In the genomic region with DNA sequence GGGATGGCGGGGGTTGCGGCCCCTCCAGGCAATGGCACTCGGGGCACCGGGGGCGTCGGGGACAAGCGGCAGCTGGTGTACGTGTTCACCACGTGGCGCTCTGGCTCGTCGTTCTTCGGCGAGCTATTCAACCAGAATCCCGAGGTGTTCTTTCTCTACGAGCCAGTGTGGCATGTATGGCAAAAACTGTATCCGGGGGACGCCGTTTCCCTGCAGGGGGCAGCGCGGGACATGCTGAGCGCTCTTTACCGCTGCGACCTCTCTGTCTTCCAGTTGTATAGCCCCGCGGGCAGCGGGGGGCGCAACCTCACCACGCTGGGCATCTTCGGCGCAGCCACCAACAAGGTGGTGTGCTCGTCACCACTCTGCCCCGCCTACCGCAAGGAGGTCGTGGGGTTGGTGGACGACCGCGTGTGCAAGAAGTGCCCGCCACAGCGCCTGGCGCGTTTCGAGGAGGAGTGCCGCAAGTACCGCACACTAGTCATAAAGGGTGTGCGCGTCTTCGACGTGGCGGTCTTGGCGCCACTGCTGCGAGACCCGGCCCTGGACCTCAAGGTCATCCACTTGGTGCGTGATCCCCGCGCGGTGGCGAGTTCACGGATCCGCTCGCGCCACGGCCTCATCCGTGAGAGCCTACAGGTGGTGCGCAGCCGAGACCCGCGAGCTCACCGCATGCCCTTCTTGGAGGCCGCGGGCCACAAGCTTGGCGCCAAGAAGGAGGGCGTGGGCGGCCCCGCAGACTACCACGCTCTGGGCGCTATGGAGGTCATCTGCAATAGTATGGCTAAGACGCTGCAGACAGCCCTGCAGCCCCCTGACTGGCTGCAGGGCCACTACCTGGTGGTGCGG, we compare ENCODE assay signal across 7 cellular contexts. TPM values are rescaled to one million over a fixed set of nuclear protein-coding genes. Genes with fewer than 3 reads are reported as not detected.
DNase-seq lines count a peak whose midpoint lies in the region; ATAC-seq lines count a peak whose summit lies in the region.

No MANE protein-coding gene starts in this region.

- H3K4me3 Mint-ChIP-seq in activated CD4-positive, alpha-beta memory T cell treated with anti-CD3 and anti-CD28 coated beads for 36 hours, result peak overlapping the region; percentile 63
- H3K4me3 Mint-ChIP-seq in effector memory CD8-positive, alpha-beta T cell, result peak overlapping the region; percentile 58 to 61

- ATAC-seq in GM18520 (IDR thresholded peaks at IDR 0.05; ENCODE audit: unreplicated experiment), result peak; percentile 2
- peak; percentile 11 for ATAC-seq in HG03520 (IDR thresholded peaks at IDR 0.05; ENCODE audit: unreplicated experiment)
- peak; percentile 35 for ATAC-seq in effector memory CD8-positive, alpha-beta T cell (replicated peaks)

- intact Hi-C loops in activated CD4-positive, alpha-beta memory T cell treated with anti-CD3 and anti-CD28 coated beads for 36 hours (cut with micrococcal nuclease), result loop anchor here (1.0 to 5.0 kb wide), 10 partner anchors 44 to 631 kb away; a partner anchor contains a TSS

- peaks cover 2% of the 10 kb centered on the region for H3K36me3 Mint-ChIP-seq in activated CD4-positive, alpha-beta memory T cell treated with anti-CD3 and anti-CD28 coated beads for 36 hours
- no peaks in the 10 kb centered on the region for H3K36me3 Mint-ChIP-seq in effector memory CD8-positive, alpha-beta T cell (ENCODE audit: insufficient read depth)

- CTCF ChIA-PET in activated CD4-positive, alpha-beta memory T cell treated with anti-CD3 and anti-CD28 coated beads for 36 hours (lab: Charles Lee), result interaction anchor here (0.6 to 1.7 kb wide), 13 partner anchors 9 to 324 kb away, joined by 3 to 5 read pairs (median 4); a partner anchor contains a TSS

- H3K9me3 Mint-ChIP-seq in activated CD4-positive, alpha-beta memory T cell treated with anti-CD3 and anti-CD28 coated beads for 36 hours, result no peaks in the 10 kb centered on the region
- no peaks in the 10 kb centered on the region for H3K9me3 Mint-ChIP-seq in effector memory CD8-positive, alpha-beta T cell

- no peak overlapping the region for H3K27ac Mint-ChIP-seq in activated CD4-positive, alpha-beta memory T cell treated with anti-CD3 and anti-CD28 coated beads for 36 hours
- H3K27ac Mint-ChIP-seq in effector memory CD8-positive, alpha-beta T cell, result no peak overlapping the region

- peak; percentile 84 for DNase-seq in activated CD4-positive, alpha-beta memory T cell treated with anti-CD3 and anti-CD28 coated beads for 36 hours
- peak in 2 of 3 experiments; percentile 18 to 33 for DNase-seq in effector memory CD8-positive, alpha-beta T cell
- DNase-seq in mucosa of gallbladder (ENCODE audit: low spot score) (peak; percentile 42), RKO (ENCODE audit: low spot score) (no peak)
- DNase-seq in stimulated activated CD8-positive, alpha-beta memory T cell treated with anti-CD3 and anti-CD28 coated beads, Interleukin-7, amount 100 ng/mL, for 24 hours (ENCODE audit: low read depth), result peak; percentile 58

- H3K27me3 Mint-ChIP-seq in activated CD4-positive, alpha-beta memory T cell treated with anti-CD3 and anti-CD28 coated beads for 36 hours, result peaks cover 11% of the 10 kb centered on the region
- H3K27me3 Mint-ChIP-seq in effector memory CD8-positive, alpha-beta T cell, result peaks cover 8 to 50% of the 10 kb centered on the region in 2 donors

- H3K4me1 Mint-ChIP-seq in activated CD4-positive, alpha-beta memory T cell treated with anti-CD3 and anti-CD28 coated beads for 36 hours (ENCODE audit: low read depth), result peaks cover 18% of the 10 kb centered on the region
- peaks cover 0 to 2% of the 10 kb centered on the region in 2 donors for H3K4me1 Mint-ChIP-seq in effector memory CD8-positive, alpha-beta T cell (ENCODE audit: low read depth in 2 of 2)

- POLR2A ChIA-PET in activated CD4-positive, alpha-beta memory T cell treated with anti-CD3 and anti-CD28 coated beads for 36 hours (lab: Charles Lee), result interaction anchor here (1.1 kb wide), 1 partner anchor 120 kb away, joined by 3 read pairs; a partner anchor contains a TSS

RNA-seq across cellular contexts. Expression of a gene that starts 1.9 kb away (rescaled TPM):
- 1 to 10 TPM; 4.5 to 4.7 TPM for total RNA-seq in activated CD4-positive, alpha-beta memory T cell treated with anti-CD3 and anti-CD28 coated beads for 36 hours
- total RNA-seq in mucosa of gallbladder, result 5.8 TPM
